10 cellular contexts compared by ENCODE assay signal in genomic region chr21:29265690-29266479, GRCh38. TPM values are rescaled to one million over a fixed set of nuclear protein-coding genes. Genes with fewer than 3 reads are reported as not detected.
A peak's percentile ranks its signal among the peaks of the same experiment; 100 is the strongest.
DNase-seq lines count a peak whose midpoint lies in the region; ATAC-seq and TF ChIP-seq lines count a peak whose summit lies in the region.
"Had no signal": no experiment of that assay in that cellular context is flagged by ENCODE, and none has a peak within 500 bp of the region (broad histone marks: within the 10 kb centered on the region; RNA-seq: fewer than 3 reads in every experiment).

No MANE protein-coding gene starts in this region.

- ATAC-seq in HG02610 (IDR thresholded peaks at IDR 0.05; ENCODE audit: unreplicated experiment) (peak; percentile 72), GM21717 (IDR thresholded peaks at IDR 0.05; ENCODE audit: unreplicated experiment) (no peak), HG02938 (IDR thresholded peaks at IDR 0.05; ENCODE audit: unreplicated experiment) (no peak)

- DNase-seq in GM12865 (ENCODE audit: low read depth) (peak; percentile 60), activated T-cell treated with anti-CD3 and anti-CD28 coated beads for 48 hours (ENCODE audit: low read depth) (peak; percentile 8), H4 (ENCODE audit: low spot score) (no peak), superior temporal gyrus (ENCODE audit: extremely low spot score) (no peak)
- DNase-seq in stimulated activated CD4-positive, alpha-beta T cell treated with anti-CD3 and anti-CD28 coated beads, Interleukin-1b, Interleukin-23, amount 100 ng/mL, for 4 hours (ENCODE audit: low read depth in 2 of 2), result peak; percentile 20 to 30
- DNase-seq: Kasumi-1, NCI-H526 had no signal

- no peak overlapping the region for H3K4me3 ChIP-seq in GM12865 (ENCODE audit: low read depth, low read length)

- TF ChIP-seq CTCF in GM12865 (IDR thresholded peaks at IDR 0.05; ENCODE audit: insufficient read depth, low read depth, low read length, missing control alignments), result no peak

RNA-seq across cellular contexts. Expression of gene BACH1, which starts 32.8 kb away (rescaled TPM):
- total RNA-seq in H4 (2014; rRNA removed; shearing (Covaris generic)), result 30.3 and 40.4 TPM in 2 replicates

Comparison
In these comparisons a context has a peak if more than half of its experiments do, and no peak if none do; other contexts are left out.
1. DNase-seq: peak in GM12865 (single experiment), activated T-cell treated with anti-CD3 and anti-CD28 coated beads for 48 hours (single experiment) and stimulated activated CD4-positive, alpha-beta T cell treated with anti-CD3 and anti-CD28 coated beads, Interleukin-1b, Interleukin-23, amount 100 ng/mL, for 4 hours (2 of 2); none in H4 (single experiment) and superior temporal gyrus (single experiment).